Comparison of ENCODE assay signal across 15 cellular contexts in genomic region chr6:33676416-33677152, GRCh38.
"Had no signal": no experiment of that assay in that cellular context is flagged by ENCODE, and none has a peak within 500 bp of the region (broad histone marks: within the 10 kb centered on the region; RNA-seq: fewer than 3 reads in every experiment).

No MANE protein-coding gene starts in this region.

- H3K9me3 Mint-ChIP-seq: activated naive CD4-positive, alpha-beta T cell treated with anti-CD3 and anti-CD28 coated beads for 36 hours; effector memory CD8-positive, alpha-beta T cell; naive B cell had no signal

- ATAC-seq: effector memory CD8-positive, alpha-beta T cell; esophagus mucosa; lower lobe of right lung; stimulated activated naive CD8-positive, alpha-beta T cell treated with anti-CD3 and anti-CD28 coated beads, Interleukin-15, Interleukin-2, amounts not matched to agents 100 U/mL and 50 U/mL, for 24 hours; upper lobe of right lung had no signal

- DNase-seq: activated CD4-positive, alpha-beta T cell treated with anti-CD3 and anti-CD28 coated beads for 1 hour; activated CD4-positive, alpha-beta T cell treated with anti-CD3 and anti-CD28 coated beads, Interleukin-2, amount 50 U/mL, for 48 hours; activated naive CD4-positive, alpha-beta T cell treated with anti-CD3 and anti-CD28 coated beads for 36 hours; caudate nucleus; effector memory CD8-positive, alpha-beta T cell; glutamatergic neuron; lower lobe of right lung; naive B cell; occipital lobe; stimulated activated CD4-positive, alpha-beta T cell treated with anti-CD3 and anti-CD28 coated beads, Interleukin-4, amount 100 ng/mL, for 1 hour; stimulated activated CD8-positive, alpha-beta memory T cell treated with anti-CD3 and anti-CD28 coated beads, Interleukin-4, amount 100 ng/mL, for 48 hours; stimulated activated naive CD8-positive, alpha-beta T cell treated with anti-CD3 and anti-CD28 coated beads, Interleukin-15, Interleukin-2, amounts not matched to agents 100 U/mL and 50 U/mL, for 24 hours; T-helper 9 cell; upper lobe of right lung had no signal

- H3K4me3 ChIP-seq: lower lobe of right lung, upper lobe of right lung had no signal

- H3K27ac Mint-ChIP-seq: activated naive CD4-positive, alpha-beta T cell treated with anti-CD3 and anti-CD28 coated beads for 36 hours had no signal

- H3K27ac ChIP-seq: lower lobe of right lung, upper lobe of right lung had no signal

- H3K4me1 ChIP-seq: lower lobe of right lung, upper lobe of right lung had no signal

- H3K9me3 ChIP-seq: lower lobe of right lung, upper lobe of right lung had no signal

- H3K4me3 Mint-ChIP-seq: activated naive CD4-positive, alpha-beta T cell treated with anti-CD3 and anti-CD28 coated beads for 36 hours; effector memory CD8-positive, alpha-beta T cell; naive B cell had no signal

- H3K27me3 Mint-ChIP-seq: effector memory CD8-positive, alpha-beta T cell; naive B cell had no signal

- H3K27me3 ChIP-seq: upper lobe of right lung had no signal
